ENCODE assay signal across 18 cellular contexts in the genomic region with DNA sequence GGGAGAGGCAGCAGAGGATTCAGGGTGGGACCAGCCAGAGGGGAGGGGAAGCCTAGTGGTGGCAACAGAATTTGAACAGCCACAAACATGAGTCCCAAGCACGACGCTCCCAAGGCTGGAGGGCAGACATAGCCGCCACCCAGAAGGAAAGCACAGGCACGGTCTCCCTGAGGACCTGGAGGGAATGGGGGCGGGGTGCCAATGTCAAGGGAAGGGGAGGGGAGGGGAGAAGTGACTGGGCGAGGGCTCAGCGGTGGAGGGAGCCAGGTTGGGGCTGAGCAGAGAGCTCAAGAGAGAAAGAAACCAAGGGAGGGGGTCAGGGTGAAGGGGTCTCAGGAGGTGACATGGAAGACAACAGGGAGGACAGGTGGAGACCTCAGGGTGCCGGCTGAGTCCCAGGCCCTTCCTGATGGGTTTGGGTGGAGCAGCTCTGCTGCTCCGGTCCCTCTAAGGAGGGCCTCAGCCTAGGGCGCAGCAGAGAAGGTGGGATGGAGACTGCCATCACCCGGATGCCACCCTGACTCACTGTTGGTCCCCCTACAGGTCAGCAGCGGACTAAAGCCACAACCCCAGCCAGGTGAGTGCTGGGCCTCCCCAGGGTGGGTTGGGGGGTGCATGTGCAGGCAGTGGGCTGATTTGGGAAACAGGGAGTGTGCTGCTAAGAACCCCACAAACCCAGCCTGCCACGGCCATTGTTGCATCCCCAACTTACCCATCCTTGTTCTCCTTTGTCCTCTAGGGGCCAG. TPM values are rescaled to one million over a fixed set of nuclear protein-coding genes. Genes with fewer than 3 reads are reported as not detected.
DNase-seq lines count a peak whose midpoint lies in the region; ATAC-seq and TF ChIP-seq lines count a peak whose summit lies in the region.
"Had no signal": no experiment of that assay in that cellular context is flagged by ENCODE, and none has a peak within 500 bp of the region (broad histone marks: within the 10 kb centered on the region; RNA-seq: fewer than 3 reads in every experiment).

No MANE protein-coding gene starts in this region.

- H2BK15ac ChIP-seq in H9 (ENCODE audit: low read depth, low read length): no peak overlapping the region

- H3K4me1 ChIP-seq in H9 (ENCODE audit: insufficient read depth, low read length): no peaks in the 10 kb centered on the region
- H3K4me1 ChIP-seq in aorta (ENCODE audit: control insufficient read depth in 1 of 2, insufficient read depth in 2 of 2, low read length in 2 of 2): no peaks in the 10 kb centered on the region
- H3K4me1 ChIP-seq: left ventricle myocardium inferior, thyroid gland had no signal

- no peaks in the 10 kb centered on the region for H4K20me1 ChIP-seq in H9 (ENCODE audit: control insufficient read depth, insufficient read depth, insufficient read length)

- H4K5ac ChIP-seq in H9 (ENCODE audit: insufficient read length, low read depth, low read length): no peak overlapping the region

- no peak overlapping the region for H3K9ac ChIP-seq in H9 (ENCODE audit: extremely low read depth, insufficient read length, low read length)

- H3K27ac ChIP-seq in H9 (ENCODE audit: insufficient read length, low read depth, low read length): no peak overlapping the region
- no peak overlapping the region for H3K27ac ChIP-seq in aorta (ENCODE audit: low read depth in 1 of 2, low read length in 2 of 2)
- H3K27ac ChIP-seq: left ventricle myocardium inferior, thyroid gland had no signal

- H3K4ac ChIP-seq in H9 (ENCODE audit: low read depth, low read length): no peak overlapping the region

- H3K23ac ChIP-seq in H9 (ENCODE audit: insufficient read length, low read depth, low read length): no peak overlapping the region

- H3K4me3 ChIP-seq in aorta (ENCODE audit: low read length in 2 of 2): no peak overlapping the region
- H3K4me3 ChIP-seq: left ventricle myocardium inferior, smooth muscle cell, thyroid gland had no signal

- H4K91ac ChIP-seq in H9 (ENCODE audit: insufficient read length, low read depth, low read length): no peak overlapping the region

- no peaks in the 10 kb centered on the region for H3K27me3 ChIP-seq in H9 (ENCODE audit: insufficient read depth, low read length)
- no peaks in the 10 kb centered on the region for H3K27me3 ChIP-seq in aorta (ENCODE audit: control insufficient read depth in 1 of 2, insufficient read depth in 2 of 2, low read length in 1 of 2)
- H3K27me3 ChIP-seq: thyroid gland had no signal

- H3K27me3 Mint-ChIP-seq in activated CD4-positive, alpha-beta T cell treated with anti-CD3 and anti-CD28 coated beads, Interleukin-2, amount 10 ng/mL, durations not matched to agents 24 days and 14 days: peaks cover 59% of the 10 kb centered on the region
- peaks cover 37% of the 10 kb centered on the region for H3K27me3 Mint-ChIP-seq in H9 (ENCODE audit: low read depth)
- no peaks in the 10 kb centered on the region for H3K27me3 Mint-ChIP-seq in activated naive CD8-positive, alpha-beta T cell
- H3K27me3 Mint-ChIP-seq in natural killer cell treated with Interleukin-12 subunit alpha and Interleukin-12 subunit beta and Interleukin-15 and Interleukin-18, amount 100 ng/mL, for 72 hours: no peaks in the 10 kb centered on the region

- peaks cover 2% of the 10 kb centered on the region for H3K23me2 ChIP-seq in H9 (ENCODE audit: insufficient read length, low read depth, low read length, poor library complexity, severe bottlenecking)

- no peak overlapping the region for H4K8ac ChIP-seq in H9 (replicated peaks; ENCODE audit: insufficient read length, low read depth, low read length)

- intact Hi-C loops in activated CD4-positive, alpha-beta T cell treated with anti-CD3 and anti-CD28 coated beads, Interleukin-2, amount 10 ng/mL, durations not matched to agents 24 days and 14 days (cut with micrococcal nuclease): loop anchor here (2.0 to 10.0 kb wide), 3 partner anchors 13 to 53 kb away; no protein-coding TSS in a partner anchor
- intact Hi-C loops in aorta (cut with DNase I): no loop called here

- H3K9me3 ChIP-seq in H9 (ENCODE audit: control insufficient read depth, low read depth, low read length): no peaks in the 10 kb centered on the region
- no peaks in the 10 kb centered on the region for H3K9me3 ChIP-seq in aorta (ENCODE audit: control insufficient read depth, low read length)
- H3K9me3 ChIP-seq: left ventricle myocardium inferior, thyroid gland had no signal

- no peak overlapping the region for H2BK5ac ChIP-seq in H9 (ENCODE audit: insufficient read length, low read length)

- H3K56ac ChIP-seq in H9 (ENCODE audit: insufficient read length, low read depth, low read length): no peak overlapping the region

- H3K27ac Mint-ChIP-seq in activated CD4-positive, alpha-beta T cell treated with anti-CD3 and anti-CD28 coated beads, Interleukin-2, amount 10 ng/mL, durations not matched to agents 24 days and 14 days: peak overlapping the region; percentile 14
- H3K27ac Mint-ChIP-seq in H9: no peak overlapping the region
- H3K27ac Mint-ChIP-seq in activated naive CD8-positive, alpha-beta T cell: peak overlapping the region; percentile 90
- H3K27ac Mint-ChIP-seq in natural killer cell treated with Interleukin-12 subunit alpha and Interleukin-12 subunit beta and Interleukin-15 and Interleukin-18, amount 100 ng/mL, for 72 hours: peak overlapping the region; percentile 84 to 99

- no peak for ATAC-seq in natural killer cell treated with Interleukin-12 subunit alpha and Interleukin-12 subunit beta and Interleukin-15 and Interleukin-18, amount 100 ng/mL, for 72 hours
- ATAC-seq in HG03565 (IDR thresholded peaks at IDR 0.05; ENCODE audit: unreplicated experiment) (no peak), aorta (ENCODE audit: low FRiP score) (no peak)

- H3T11ph ChIP-seq in H9 (ENCODE audit: low read length): no peak overlapping the region

- WGBS in H9 (ENCODE audit: extremely low coverage, insufficient read length, low lambda C conversion rate): no CpG with 5 or more reads among the region's 13 CpGs
- 41 to 45% methylated on average over 13 of the region's 13 CpGs for WGBS in aorta, 2 donors

- no peak overlapping the region for H3K14ac ChIP-seq in H9 (ENCODE audit: insufficient read depth, low read length)

- H3K79me1 ChIP-seq in H9 (ENCODE audit: insufficient read depth, low read depth, low read length, poor library complexity, severe bottlenecking): no peaks in the 10 kb centered on the region

- H3K79me2 ChIP-seq in H9 (ENCODE audit: insufficient read depth, low read length): no peaks in the 10 kb centered on the region

- H3K4me1 Mint-ChIP-seq in activated CD4-positive, alpha-beta T cell treated with anti-CD3 and anti-CD28 coated beads, Interleukin-2, amount 10 ng/mL, durations not matched to agents 24 days and 14 days: peaks cover 19% of the 10 kb centered on the region
- peaks cover 16 to 34% of the 10 kb centered on the region in 2 experiments for H3K4me1 Mint-ChIP-seq in H9
- H3K4me1 Mint-ChIP-seq in activated naive CD8-positive, alpha-beta T cell (ENCODE audit: low read depth): peaks cover 22% of the 10 kb centered on the region
- H3K4me1 Mint-ChIP-seq in natural killer cell treated with Interleukin-12 subunit alpha and Interleukin-12 subunit beta and Interleukin-15 and Interleukin-18, amount 100 ng/mL, for 72 hours (ENCODE audit: low read depth in 2 of 2): peaks cover 30 to 36% of the 10 kb centered on the region in 2 donors

- DNase-seq in activated CD4-positive, alpha-beta T cell treated with anti-CD3 and anti-CD28 coated beads, Interleukin-2, amount 10 ng/mL, durations not matched to agents 24 days and 14 days: no peak
- DNase-seq in activated CD4-positive, alpha-beta T cell treated with anti-CD3 and anti-CD28 coated beads for 48 hours: no peak
- DNase-seq in H9: peak; percentile 49
- no peak for DNase-seq in natural killer cell treated with Interleukin-12 subunit alpha and Interleukin-12 subunit beta and Interleukin-15 and Interleukin-18, amount 100 ng/mL, for 72 hours (ENCODE audit: low spot score)
- DNase-seq in GM19240 (ENCODE audit: insufficient read length, low spot score): no peak
- DNase-seq in aorta: no peak
- DNase-seq: activated CD4-positive, CD25-positive, alpha-beta regulatory T cell treated with anti-CD3 and anti-CD28 coated beads, Interleukin-2, amount 50 U/mL, for 72 hours; activated effector memory CD4-positive, alpha-beta T cell treated with Interleukin-2 at 50 U/mL for 16 hours; DMS79 treated with DMSO at 0.1 percent for 48 hours; HCEC 1CT; left ventricle myocardium inferior; NCI-H1694; NCI-H526 treated with DMSO at 0.1 percent for 48 hours; thyroid gland had no signal

- no peak overlapping the region for H2AK5ac ChIP-seq in H9 (ENCODE audit: insufficient read length, low read length)

- H3K9me3 Mint-ChIP-seq in activated CD4-positive, alpha-beta T cell treated with anti-CD3 and anti-CD28 coated beads, Interleukin-2, amount 10 ng/mL, durations not matched to agents 24 days and 14 days: no peaks in the 10 kb centered on the region
- H3K9me3 Mint-ChIP-seq in H9: no peaks in the 10 kb centered on the region
- no peaks in the 10 kb centered on the region for H3K9me3 Mint-ChIP-seq in activated naive CD8-positive, alpha-beta T cell (ENCODE audit: low read depth)
- no peaks in the 10 kb centered on the region for H3K9me3 Mint-ChIP-seq in natural killer cell treated with Interleukin-12 subunit alpha and Interleukin-12 subunit beta and Interleukin-15 and Interleukin-18, amount 100 ng/mL, for 72 hours

- H3K36me3 Mint-ChIP-seq in activated CD4-positive, alpha-beta T cell treated with anti-CD3 and anti-CD28 coated beads, Interleukin-2, amount 10 ng/mL, durations not matched to agents 24 days and 14 days (ENCODE audit: low read depth): no peaks in the 10 kb centered on the region
- H3K36me3 Mint-ChIP-seq in H9 (ENCODE audit: insufficient read depth in 1 of 3, low read depth in 3 of 3): no peaks in the 10 kb centered on the region
- no peaks in the 10 kb centered on the region for H3K36me3 Mint-ChIP-seq in activated naive CD8-positive, alpha-beta T cell
- H3K36me3 Mint-ChIP-seq in natural killer cell treated with Interleukin-12 subunit alpha and Interleukin-12 subunit beta and Interleukin-15 and Interleukin-18, amount 100 ng/mL, for 72 hours: no peaks in the 10 kb centered on the region

- no peak overlapping the region for H2BK20ac ChIP-seq in H9 (ENCODE audit: low read depth, low read length, poor library complexity, severe bottlenecking)

- no peak overlapping the region for H2BK120ac ChIP-seq in H9 (ENCODE audit: low read depth, low read length, poor library complexity, severe bottlenecking)

- H3K36me3 ChIP-seq in aorta (ENCODE audit: control insufficient read depth in 1 of 2, insufficient read depth in 2 of 2, low read length in 1 of 2): no peaks in the 10 kb centered on the region
- H3K36me3 ChIP-seq: left ventricle myocardium inferior, thyroid gland had no signal

- H3K4me2 ChIP-seq in H9 (ENCODE audit: insufficient read depth, insufficient read length, low read length): no peak overlapping the region
- H3K4me2 ChIP-seq: smooth muscle cell had no signal

- H3K18ac ChIP-seq in H9 (ENCODE audit: insufficient read length, low read depth, low read length): no peak overlapping the region

- no peak overlapping the region for H2BK12ac ChIP-seq in H9 (ENCODE audit: insufficient read length, low read depth, low read length)

- TF ChIP-seq CTCF in H9 (conservative IDR thresholded peaks at IDR 0.05): peak; percentile 40; the same call in 2 of the 3 replicates

- H2AFZ ChIP-seq in H9 (ENCODE audit: low read length): no peak overlapping the region

- H3K4me3 Mint-ChIP-seq in activated CD4-positive, alpha-beta T cell treated with anti-CD3 and anti-CD28 coated beads, Interleukin-2, amount 10 ng/mL, durations not matched to agents 24 days and 14 days: no peak overlapping the region
- no peak overlapping the region for H3K4me3 Mint-ChIP-seq in H9
- peak overlapping the region; percentile 69 for H3K4me3 Mint-ChIP-seq in activated naive CD8-positive, alpha-beta T cell
- H3K4me3 Mint-ChIP-seq in natural killer cell treated with Interleukin-12 subunit alpha and Interleukin-12 subunit beta and Interleukin-15 and Interleukin-18, amount 100 ng/mL, for 72 hours: peak overlapping the region; percentile 86

RNA-seq across cellular contexts. Expression of a gene that starts 24.2 kb away (rescaled TPM):
- 9.8 and 11.6 TPM in 2 replicates for total RNA-seq in activated CD4-positive, alpha-beta T cell treated with anti-CD3 and anti-CD28 coated beads, Interleukin-2, amount 10 ng/mL, durations not matched to agents 24 days and 14 days
- total RNA-seq in H9 (2021): 3.2 and 3.3 TPM in 2 replicates
- total RNA-seq in natural killer cell treated with Interleukin-12 subunit alpha and Interleukin-12 subunit beta and Interleukin-15 and Interleukin-18, amount 100 ng/mL, for 72 hours: 1 to 10 TPM; 3.7 to 6.8 TPM
- 10 to 100 TPM; 11.2 to 21.5 TPM for total RNA-seq in aorta
- 10 to 100 TPM in 1 of 2 donors, 1 to 10 TPM in 1; 5.8 to 10.6 TPM for polyA plus RNA-seq in aorta
- total RNA-seq: SK-MEL-5 had no signal

RNA-seq across cellular contexts. Expression of a gene that starts 31.0 kb away (rescaled TPM):
- total RNA-seq in activated CD4-positive, alpha-beta T cell treated with anti-CD3 and anti-CD28 coated beads, Interleukin-2, amount 10 ng/mL, durations not matched to agents 24 days and 14 days: 1.7 and 2.6 TPM in 2 replicates
- total RNA-seq in H9 (2021): 1.1 and 1.3 TPM in 2 replicates
- 1 to 10 TPM; 1.3 to 2.5 TPM for total RNA-seq in natural killer cell treated with Interleukin-12 subunit alpha and Interleukin-12 subunit beta and Interleukin-15 and Interleukin-18, amount 100 ng/mL, for 72 hours
- 1 to 10 TPM; 2.2 to 4.4 TPM for total RNA-seq in aorta
- 10 to 100 TPM in 1 of 2 donors, 1 to 10 TPM in 1; 4.0 to 18.7 TPM for polyA plus RNA-seq in aorta

RNA-seq across cellular contexts. Expression of a gene that starts 32.1 kb away (rescaled TPM):
- total RNA-seq in activated CD4-positive, alpha-beta T cell treated with anti-CD3 and anti-CD28 coated beads, Interleukin-2, amount 10 ng/mL, durations not matched to agents 24 days and 14 days: 55.8 and 57.2 TPM in 2 replicates
- total RNA-seq in H9 (2021) (68.0 and 69.0 TPM in 2 replicates), aorta (10 to 100 TPM; 26.3 to 31.8 TPM)
- total RNA-seq in natural killer cell treated with Interleukin-12 subunit alpha and Interleukin-12 subunit beta and Interleukin-15 and Interleukin-18, amount 100 ng/mL, for 72 hours: 10 to 100 TPM; 44.0 to 60.5 TPM
- 10 to 100 TPM; 13.0 to 27.2 TPM for polyA plus RNA-seq in aorta

RNA-seq across cellular contexts. Expression of a gene that starts 38.8 kb away (rescaled TPM):
- total RNA-seq in activated CD4-positive, alpha-beta T cell treated with anti-CD3 and anti-CD28 coated beads, Interleukin-2, amount 10 ng/mL, durations not matched to agents 24 days and 14 days: 52.8 and 59.9 TPM in 2 replicates
- total RNA-seq in H9 (2021) (37.4 and 40.2 TPM in 2 replicates), aorta (10 to 100 TPM; 24.7 to 29.7 TPM)
- 10 to 100 TPM; 54.5 to 57.0 TPM for total RNA-seq in natural killer cell treated with Interleukin-12 subunit alpha and Interleukin-12 subunit beta and Interleukin-15 and Interleukin-18, amount 100 ng/mL, for 72 hours
- polyA plus RNA-seq in aorta: 10 to 100 TPM; 16.0 to 69.5 TPM

RNA-seq across cellular contexts. Expression of a gene that starts 39.6 kb away (rescaled TPM):
- total RNA-seq in activated CD4-positive, alpha-beta T cell treated with anti-CD3 and anti-CD28 coated beads, Interleukin-2, amount 10 ng/mL, durations not matched to agents 24 days and 14 days: 74.6 and 78.3 TPM in 2 replicates
- total RNA-seq in H9 (2021): 43.5 and 50.1 TPM in 2 replicates
- 10 to 100 TPM; 48.4 to 94.8 TPM for total RNA-seq in natural killer cell treated with Interleukin-12 subunit alpha and Interleukin-12 subunit beta and Interleukin-15 and Interleukin-18, amount 100 ng/mL, for 72 hours
- total RNA-seq in aorta: 10 to 100 TPM; 30.7 to 51.2 TPM
- 100 to 1,000 TPM in 1 of 2 donors, 10 to 100 TPM in 1; 13.9 to 186 TPM for polyA plus RNA-seq in aorta

Comparison
In these comparisons a context has a peak if more than half of its experiments do, and no peak if none do; other contexts are left out.
1. H3K27ac Mint-ChIP-seq: peak in activated CD4-positive, alpha-beta T cell treated with anti-CD3 and anti-CD28 coated beads, Interleukin-2, amount 10 ng/mL, durations not matched to agents 24 days and 14 days (single experiment), activated naive CD8-positive, alpha-beta T cell (single experiment) and natural killer cell treated with Interleukin-12 subunit alpha and Interleukin-12 subunit beta and Interleukin-15 and Interleukin-18, amount 100 ng/mL, for 72 hours (2 of 2); none in H9 (0 of 3).
2. H3K4me3 Mint-ChIP-seq: peak in activated naive CD8-positive, alpha-beta T cell (single experiment) and natural killer cell treated with Interleukin-12 subunit alpha and Interleukin-12 subunit beta and Interleukin-15 and Interleukin-18, amount 100 ng/mL, for 72 hours (single experiment); none in activated CD4-positive, alpha-beta T cell treated with anti-CD3 and anti-CD28 coated beads, Interleukin-2, amount 10 ng/mL, durations not matched to agents 24 days and 14 days (single experiment) and H9 (0 of 2).